Comparison of ENCODE assay signal across 7 cellular contexts in genomic region chr19:43526884-43527859, GRCh38. TPM values are rescaled to one million over a fixed set of nuclear protein-coding genes. Genes with fewer than 3 reads are reported as not detected.
A peak's percentile ranks its signal among the peaks of the same experiment; 100 is the strongest.
DNase-seq lines count a peak whose midpoint lies in the region; ATAC-seq, FAIRE-seq and TF ChIP-seq lines count a peak whose summit lies in the region.

TSS of gene ETHE1 (minus strand) at chr19:43527201. CDS start at chr19:43527177, 24 bp downstream.

- WGBS in HepG2 (ENCODE audit: low lambda C conversion rate) = 13% methylated on average over 41 of the region's 54 CpGs

- H3K9ac ChIP-seq in HepG2 (ENCODE audit: insufficient read depth, low read depth, low read length) = peak within 1 kb of the TSS; percentile 73

- TF ChIP-seq EP300 in HepG2 (IDR thresholded peaks at IDR 0.05; ENCODE audit: low read depth in 2 of 2, low read length in 2 of 2) (no peak), HepG2 (CRISPR knock-in tag; IDR thresholded peaks at IDR 0.05; ENCODE audit: borderline replicate concordance) (no peak)

- CTCF ChIA-PET in HepG2 (lab: Yijun Ruan, JAX; ENCODE audit: low intra/inter-chr PET ratio, low total read pairs) = no interaction called here

- peak within 1 kb of the TSS; percentile 83 to 87 (median 85) for H3K4me3 ChIP-seq in HepG2 (replicated peaks in 1 of 3; ENCODE audit: insufficient read depth in 1 of 3, low read depth in 2 of 3, low read length in 3 of 3)

- H3K79me2 ChIP-seq in HepG2 (ENCODE audit: insufficient read depth, low read length) = peaks cover 13% of the 10 kb centered on the region

- DNase-seq in NCI-H748 (lab: John Stamatoyannopoulos, UW; ENCODE audit: unreplicated experiment) (peak; percentile 90), dermis microvascular lymphatic vessel endothelial cell (ENCODE audit: low read depth in 2 of 2) (peak in 1 of 2 donors; percentile 61), HepG2 (ENCODE audit: low spot score) (peak; percentile 44)
- peak; percentile 62 for DNase-seq in activated CD4-positive, alpha-beta T cell treated with anti-CD3 and anti-CD28 coated beads, Interleukin-2, amount 50 U/mL, for 1 hour
- DNase-seq in stimulated activated CD4-positive, alpha-beta T cell treated with anti-CD3 and anti-CD28 coated beads, Interleukin-4, amount 100 ng/mL, for 1 hour = peak; percentile 79

- H3K36me3 ChIP-seq in HepG2 (replicated peaks in 1 of 2; ENCODE audit: control insufficient read depth in 1 of 2, insufficient read depth in 2 of 2, low read length in 2 of 2) = no peaks in the 10 kb centered on the region

- POLR2A ChIA-PET in HepG2 (lab: Yijun Ruan, JAX) = no interaction called here

- H3K27me3 ChIP-seq in HepG2 (ENCODE audit: control insufficient read depth in 1 of 2, insufficient read depth in 2 of 2, low read length in 2 of 2) = no peaks in the 10 kb centered on the region; a peak in 1 of 5 replicates

- in situ Hi-C loops in HepG2 (cut with HindIII; ENCODE audit: extremely low pct_ligation_motif_present, low pct_unique_long_range_greater_than_20kb) = no loop called here

- BruUV-seq in HepG2 (replicated peaks; lab: Mats Ljungman, UMichigan) = no TSS peak

- 0 out of 2 replicates have a peak, but pooled peaks have one; percentile 13 for TF ChIP-seq RAD21 in HepG2 (CRISPR knock-in tag; IDR thresholded peaks at IDR 0.05)

- TF ChIP-seq CTCF in HepG2 (CRISPR knock-in tag; IDR thresholded peaks at IDR 0.05) = 0 out of 2 replicates have a peak, but pooled peaks have one; percentile 3

- H3K9me3 ChIP-seq in HepG2 (ENCODE audit: low read length) = no peaks in the 10 kb centered on the region

- peaks cover 11% of the 10 kb centered on the region for H3K4me1 ChIP-seq in HepG2 (ENCODE audit: insufficient read depth, low read length)

- peak; percentile 56 to 94 for TF ChIP-seq POLR2A in HepG2 (IDR thresholded peaks at IDR 0.05; ENCODE audit: insufficient read depth in 1 of 2, low read depth in 2 of 2, low read length in 2 of 2)

- H3K4me2 ChIP-seq in HepG2 (ENCODE audit: low read depth, low read length) = peak within 1 kb of the TSS; percentile 88

- ATAC-seq in GM18511 (IDR thresholded peaks at IDR 0.05; ENCODE audit: unreplicated experiment) (peak; percentile 75), HG02970 (IDR thresholded peaks at IDR 0.05; ENCODE audit: low FRiP score, unreplicated experiment) (peak; percentile 55), HepG2 (peak; percentile 87)

- H3K27ac ChIP-seq in HepG2 (ENCODE audit: extremely low read length, insufficient read depth, low read length) = peak within 1 kb of the TSS; percentile 65

- peak within 1 kb of the TSS; percentile 98 for H2AFZ ChIP-seq in HepG2 (ENCODE audit: low read length)

- H4K20me1 ChIP-seq in HepG2 (ENCODE audit: insufficient read depth, low read length) = no peaks in the 10 kb centered on the region

- FAIRE-seq in HepG2 (lab: Jason Lieb, UNC) = no peak

- intact Hi-C loops in HepG2 (cut with micrococcal nuclease; ENCODE audit: unreplicated experiment) = loop anchor here (10.0 kb wide), 1 partner anchor 68 kb away; the partner anchor contains the start of genes IRGQ and ZNF576

TF ChIP-seq in HepG2, 621 proteins besides CTCF, POLR2A, EP300 and RAD21 (continues in another document):
- TF ChIP-seq ZNF563 (CRISPR knock-in tag; IDR thresholded peaks at IDR 0.05) (peak; percentile 65; the same call in 1 of the 2 replicates), ZSCAN9 (CRISPR knock-in tag; IDR thresholded peaks at IDR 0.05; ENCODE audit: borderline replicate concordance) (no peak), SAFB2 (CRISPR knock-in tag; IDR thresholded peaks at IDR 0.05; ENCODE audit: borderline replicate concordance, low read depth) (0 out of 2 replicates have a peak, but pooled peaks have one; percentile 37), ZFP91 (CRISPR knock-in tag; IDR thresholded peaks at IDR 0.05; ENCODE audit: borderline replicate concordance) (peak; percentile 100), GTF3A (CRISPR knock-in tag; conservative IDR thresholded peaks at IDR 0.05) (no peak), AHR (CRISPR knock-in tag; IDR thresholded peaks at IDR 0.05) (0 out of 2 replicates have a peak, but pooled peaks have one; percentile 57), HNF4A (CRISPR knock-in tag; IDR thresholded peaks at IDR 0.05) (0 out of 2 replicates have a peak, but pooled peaks have one; percentile 25), JARID2 (CRISPR knock-in tag; IDR thresholded peaks at IDR 0.05; ENCODE audit: insufficient replicate concordance) (no peak), NCOA1 (CRISPR knock-in tag; IDR thresholded peaks at IDR 0.05) (no peak), CSRNP2 (CRISPR knock-in tag; conservative IDR thresholded peaks at IDR 0.05; ENCODE audit: low read depth) (no peak), ZBTB8A (CRISPR knock-in tag; IDR thresholded peaks at IDR 0.05; ENCODE audit: borderline replicate concordance, low read depth) (peak; percentile 57; the same call in 1 of the 2 replicates), ZNF816 (CRISPR knock-in tag; IDR thresholded peaks at IDR 0.05; ENCODE audit: borderline replicate concordance) (no peak), RXRA (CRISPR knock-in tag; IDR thresholded peaks at IDR 0.05) (peak; percentile 63), CEBPB (IDR thresholded peaks at IDR 0.05; ENCODE audit: borderline replicate concordance, low read depth, low read length) (no peak), ZNF761 (CRISPR knock-in tag; conservative IDR thresholded peaks at IDR 0.05) (no peak), ZNF484 (CRISPR knock-in tag; IDR thresholded peaks at IDR 0.05; ENCODE audit: borderline replicate concordance, low read depth) (no peak), ZSCAN25 (CRISPR knock-in tag; IDR thresholded peaks at IDR 0.05) (no peak), CHCHD3 (CRISPR knock-in tag; IDR thresholded peaks at IDR 0.05) (no peak), ADNP (CRISPR knock-in tag; IDR thresholded peaks at IDR 0.05) (no peak), ZNF776 (CRISPR knock-in tag; IDR thresholded peaks at IDR 0.05) (peak; percentile 32; the same call in 1 of the 2 replicates), ZNF879 (CRISPR knock-in tag; IDR thresholded peaks at IDR 0.05) (no peak)

RNA-seq across cellular contexts. Expression of gene ETHE1, which starts in this region (rescaled TPM):
- 85.6 and 187 TPM in 2 replicates for total RNA-seq in dermis microvascular lymphatic vessel endothelial cell
- total RNA-seq in HepG2 (2016; rRNA removed; fragmentation: Illumina TruSeq; extraction: Trizol) = 25.9 and 32.5 TPM in 2 replicates
- total RNA-seq in HepG2 (2016; cell fraction: cytosol; rRNA removed; fragmentation: Illumina TruSeq; extraction: Trizol; ENCODE audit: low read depth) = 17.2 and 20.2 TPM in 2 replicates
- 27.1 and 33.1 TPM in 2 replicates for total RNA-seq in HepG2 (2016; cell fraction: insoluble cytoplasmic fraction; rRNA removed; fragmentation: Illumina TruSeq; extraction: Trizol)
- total RNA-seq in HepG2 (2016; cell fraction: membrane; rRNA removed; fragmentation: Illumina TruSeq; extraction: Trizol) = 23.3 and 25.9 TPM in 2 replicates
- total RNA-seq in HepG2 (2016; cell fraction: nucleus; rRNA removed; fragmentation: Illumina TruSeq; extraction: Trizol) = 19.2 and 21.3 TPM in 2 replicates
- 58.4 and 67.9 TPM in 2 replicates for polyA plus RNA-seq in HepG2 (2011; rRNA removed)
- 53.8 and 78.5 TPM in 2 replicates for polyA plus RNA-seq in HepG2 (2011; cell fraction: cytosol; rRNA removed)
- polyA plus RNA-seq in HepG2 (2011; cell fraction: nucleus; rRNA removed) = 67.5 and 68.2 TPM in 2 replicates
- polyA plus RNA-seq in HepG2 (2012) = 22.1 and 28.3 TPM in 2 replicates
- 21.9 and 22.2 TPM in 2 replicates for polyA plus RNA-seq in HepG2 (2016; cell fraction: cytosol; fragmentation: Illumina TruSeq; extraction: Trizol; ENCODE audit: low read depth)
- 29.8 and 29.9 TPM in 2 replicates for polyA plus RNA-seq in HepG2 (2016; cell fraction: insoluble cytoplasmic fraction; fragmentation: Illumina TruSeq; extraction: Trizol; ENCODE audit: low read depth)
- polyA plus RNA-seq in HepG2 (2016; cell fraction: membrane; fragmentation: Illumina TruSeq; extraction: Trizol; ENCODE audit: low read depth) = 24.0 and 25.6 TPM in 2 replicates
- polyA plus RNA-seq in HepG2 (2016; cell fraction: nucleus; fragmentation: Illumina TruSeq; extraction: Trizol; ENCODE audit: insufficient read depth, low read depth) = 27.5 and 29.5 TPM in 2 replicates
- polyA minus RNA-seq in HepG2 (2011; rRNA and poly(A)+ RNA removed; ENCODE audit: low replicate concordance) = 60.6 and 68.2 TPM in 2 replicates
- polyA minus RNA-seq in HepG2 (2011; cell fraction: cytosol; rRNA and poly(A)+ RNA removed) = 27.7 and 31.3 TPM in 2 replicates
- polyA minus RNA-seq in HepG2 (2011; cell fraction: nucleus; rRNA and poly(A)+ RNA removed) = 15.2 and 19.4 TPM in 2 replicates
